Comparison of ENCODE assay signal across 8 cellular contexts in genomic region chr17:63997341-63998048, GRCh38. TPM values are rescaled to one million over a fixed set of nuclear protein-coding genes. Genes with fewer than 3 reads are reported as not detected.
DNase-seq lines count a peak whose midpoint lies in the region.

No MANE protein-coding gene starts in this region.

- no peak overlapping the region for H3K27ac Mint-ChIP-seq in activated T-helper 1 cell treated with anti-CD3 and anti-CD28 coated beads, Interleukin-12 subunit alpha, Interleukin-12 subunit beta, Interleukin-2, Interleukin-4 antibody, amounts not matched to agents 30 ng/mL and 10 ng/mL and 1 ng/mL, durations not matched to agents 14 hours and 24 hours and 36 hours

- peaks cover 5% of the 10 kb centered on the region for H3K36me3 Mint-ChIP-seq in activated T-helper 1 cell treated with anti-CD3 and anti-CD28 coated beads, Interleukin-12 subunit alpha, Interleukin-12 subunit beta, Interleukin-2, Interleukin-4 antibody, amounts not matched to agents 30 ng/mL and 10 ng/mL and 1 ng/mL, durations not matched to agents 14 hours and 24 hours and 36 hours (ENCODE audit: low read depth)

- H3K9me3 ChIP-seq in skeletal muscle tissue (ENCODE audit: control insufficient read depth in 3 of 3, low read length in 3 of 3): no peaks in the 10 kb centered on the region

- DNase-seq in H7 (peak; percentile 54), OCI-M2 (lab: John Stamatoyannopoulos, UW; ENCODE audit: unreplicated experiment) (no peak), RKO (ENCODE audit: low spot score) (no peak), epidermal melanocyte (ENCODE audit: insufficient read length, low spot score) (no peak)
- DNase-seq in activated T-helper 1 cell treated with anti-CD3 and anti-CD28 coated beads, Interleukin-12 subunit alpha, Interleukin-12 subunit beta, Interleukin-2, Interleukin-4 antibody, amounts not matched to agents 30 ng/mL and 10 ng/mL and 1 ng/mL, durations not matched to agents 14 hours and 24 hours and 36 hours (ENCODE audit: low spot score): no peak
- DNase-seq in central memory CD4-positive, alpha-beta T cell: no peak

- H3K4me3 Mint-ChIP-seq in activated T-helper 1 cell treated with anti-CD3 and anti-CD28 coated beads, Interleukin-12 subunit alpha, Interleukin-12 subunit beta, Interleukin-2, Interleukin-4 antibody, amounts not matched to agents 30 ng/mL and 10 ng/mL and 1 ng/mL, durations not matched to agents 14 hours and 24 hours and 36 hours: peak overlapping the region; percentile 85

- no peaks in the 10 kb centered on the region for H3K36me3 ChIP-seq in H7 (replicated peaks; ENCODE audit: control insufficient read depth, insufficient read depth, low read length)
- peaks cover 0 to under 1% (median 0%) of the 10 kb centered on the region in 3 donors for H3K36me3 ChIP-seq in skeletal muscle tissue (ENCODE audit: control insufficient read depth in 3 of 3, insufficient read depth in 3 of 3, low read length in 3 of 3)

- peaks cover 48% of the 10 kb centered on the region for H3K4me1 Mint-ChIP-seq in activated T-helper 1 cell treated with anti-CD3 and anti-CD28 coated beads, Interleukin-12 subunit alpha, Interleukin-12 subunit beta, Interleukin-2, Interleukin-4 antibody, amounts not matched to agents 30 ng/mL and 10 ng/mL and 1 ng/mL, durations not matched to agents 14 hours and 24 hours and 36 hours (ENCODE audit: low read depth)

- no peaks in the 10 kb centered on the region for H3K9me3 Mint-ChIP-seq in activated T-helper 1 cell treated with anti-CD3 and anti-CD28 coated beads, Interleukin-12 subunit alpha, Interleukin-12 subunit beta, Interleukin-2, Interleukin-4 antibody, amounts not matched to agents 30 ng/mL and 10 ng/mL and 1 ng/mL, durations not matched to agents 14 hours and 24 hours and 36 hours

- H3K27me3 ChIP-seq in H7 (ENCODE audit: control insufficient read depth, insufficient read depth, low read length): peaks cover 23% of the 10 kb centered on the region
- peaks cover 15 to 47% (median 32%) of the 10 kb centered on the region in 3 donors for H3K27me3 ChIP-seq in skeletal muscle tissue (ENCODE audit: control insufficient read depth in 3 of 3, insufficient read depth in 3 of 3, low read length in 3 of 3)

- H3K27ac ChIP-seq in skeletal muscle tissue (ENCODE audit: low read depth, low read length): peak overlapping the region; percentile 52

- H3K4me3 ChIP-seq in H7 (ENCODE audit: insufficient read depth, low read depth, low read length) (peak overlapping the region; percentile 71), iPS-11a (ENCODE audit: low read depth, low read length) (peak overlapping the region; percentile 75), skeletal muscle tissue (ENCODE audit: low read length in 3 of 3) (peak overlapping the region in 2 of 3 donors; percentile 62 to 72)

- H3K4me1 ChIP-seq in skeletal muscle tissue (ENCODE audit: control insufficient read depth in 3 of 3, insufficient read depth in 3 of 3, low read length in 3 of 3): peaks cover 10 to 23% (median 21%) of the 10 kb centered on the region in 3 donors

- peak overlapping the region in 2 of 3 donors; percentile 34 to 50 for H3K9ac ChIP-seq in skeletal muscle tissue (ENCODE audit: low read depth in 1 of 3, low read length in 3 of 3)

- intact Hi-C loops in activated T-helper 1 cell treated with anti-CD3 and anti-CD28 coated beads, Interleukin-12 subunit alpha, Interleukin-12 subunit beta, Interleukin-2, Interleukin-4 antibody, amounts not matched to agents 30 ng/mL and 10 ng/mL and 1 ng/mL, durations not matched to agents 14 hours and 24 hours and 36 hours (cut with micrococcal nuclease): loop anchor here (1.0 to 5.0 kb wide), 3 partner anchors 12 to 50 kb away; partner anchors contain the start of gene ICAM2

- peaks cover 17% of the 10 kb centered on the region for H3K27me3 Mint-ChIP-seq in activated T-helper 1 cell treated with anti-CD3 and anti-CD28 coated beads, Interleukin-12 subunit alpha, Interleukin-12 subunit beta, Interleukin-2, Interleukin-4 antibody, amounts not matched to agents 30 ng/mL and 10 ng/mL and 1 ng/mL, durations not matched to agents 14 hours and 24 hours and 36 hours (ENCODE audit: insufficient read depth)

RNA-seq across cellular contexts. Expression of gene PRR29, which starts 0.7 kb away (rescaled TPM):
- total RNA-seq in H7 (2014; rRNA removed; shearing (Covaris generic)): 0.52 and 0.63 TPM in 2 replicates
- 0.44 and 0.91 TPM in 2 replicates for total RNA-seq in activated T-helper 1 cell treated with anti-CD3 and anti-CD28 coated beads, Interleukin-12 subunit alpha, Interleukin-12 subunit beta, Interleukin-2, Interleukin-4 antibody, amounts not matched to agents 30 ng/mL and 10 ng/mL and 1 ng/mL, durations not matched to agents 14 hours and 24 hours and 36 hours
- total RNA-seq in skeletal muscle tissue: not detected

RNA-seq across cellular contexts. Expression of gene ICAM2, which starts 22.9 kb away (rescaled TPM):
- total RNA-seq in H7 (2014; rRNA removed; shearing (Covaris generic)): 0.11 and 0.59 TPM in 2 replicates
- 58.3 and 62.1 TPM in 2 replicates for total RNA-seq in activated T-helper 1 cell treated with anti-CD3 and anti-CD28 coated beads, Interleukin-12 subunit alpha, Interleukin-12 subunit beta, Interleukin-2, Interleukin-4 antibody, amounts not matched to agents 30 ng/mL and 10 ng/mL and 1 ng/mL, durations not matched to agents 14 hours and 24 hours and 36 hours
- 43.3 TPM for total RNA-seq in skeletal muscle tissue

RNA-seq across cellular contexts. Expression of gene SCN4A, which starts 24.8 kb away (rescaled TPM):
- 4.8 and 6.8 TPM in 2 replicates for total RNA-seq in H7 (2014; rRNA removed; shearing (Covaris generic))
- total RNA-seq in activated T-helper 1 cell treated with anti-CD3 and anti-CD28 coated beads, Interleukin-12 subunit alpha, Interleukin-12 subunit beta, Interleukin-2, Interleukin-4 antibody, amounts not matched to agents 30 ng/mL and 10 ng/mL and 1 ng/mL, durations not matched to agents 14 hours and 24 hours and 36 hours: 0.13 and 0.22 TPM in 2 replicates
- 32.9 TPM for total RNA-seq in skeletal muscle tissue

Comparison
In these comparisons a context has a peak if more than half of its experiments do, and no peak if none do; other contexts are left out.
1. RNA of gene ICAM2, which starts 22.9 kb away (total RNA-seq): 58.3 to 62.1 TPM in activated T-helper 1 cell treated with anti-CD3 and anti-CD28 coated beads, Interleukin-12 subunit alpha, Interleukin-12 subunit beta, Interleukin-2, Interleukin-4 antibody, amounts not matched to agents 30 ng/mL and 10 ng/mL and 1 ng/mL, durations not matched to agents 14 hours and 24 hours and 36 hours and 43.3 TPM in skeletal muscle tissue (single experiment); 0.11 to 0.59 TPM in H7; every median in the first group is over 10 times any median in the second.
2. Peak in every context shown above with its lines, with median percentiles within 50 percentile points of each other: H3K4me3 ChIP-seq.